ENCODE assay signal across 1 cellular context in genomic region chr4:123819362-123820035, GRCh38.
TF ChIP-seq lines count a peak whose summit lies in the region.

No MANE protein-coding gene starts in this region.

TF ChIP-seq in IMR-90, 13 proteins besides CTCF, POLR2A, EP300 and RAD21:
- TF ChIP-seq CEBPB (IDR thresholded peaks at IDR 0.05; ENCODE audit: low read depth, low read length): peak; percentile 13; the same call in 1 of the 2 replicates
- no peak for TF ChIP-seq CHD1 (IDR thresholded peaks at IDR 0.05; ENCODE audit: low read depth, low read length)
- no peak for TF ChIP-seq SMC3 (IDR thresholded peaks at IDR 0.05; ENCODE audit: low read depth, low read length)
TF ChIP-seq in IMR-90: peak in this region for 1.
